14 cellular contexts compared by ENCODE assay signal in the genomic region with DNA sequence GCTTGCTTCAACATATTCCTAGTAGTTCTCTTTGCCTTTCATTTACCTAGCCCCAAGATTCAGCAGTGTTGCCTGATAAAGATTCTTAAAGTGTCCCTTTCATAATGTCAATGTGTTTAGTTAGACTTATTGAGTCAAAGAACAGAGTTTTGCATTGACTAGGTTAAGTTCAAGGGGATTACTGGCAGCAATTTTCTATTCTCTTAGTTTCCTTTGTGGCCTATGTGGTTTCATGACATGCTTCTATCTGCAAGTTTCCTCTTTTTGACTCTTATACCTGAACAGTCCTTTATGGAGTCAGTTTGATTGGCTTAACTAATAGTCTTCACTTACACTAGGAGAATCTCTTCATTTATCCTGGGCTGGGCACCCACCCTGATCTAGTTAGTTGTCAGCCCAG.
A peak's percentile ranks its signal among the peaks of the same experiment; 100 is the strongest.
DNase-seq lines count a peak whose midpoint lies in the region; ATAC-seq and TF ChIP-seq lines count a peak whose summit lies in the region.
"Had no signal": no experiment of that assay in that cellular context is flagged by ENCODE, and none has a peak within 500 bp of the region (broad histone marks: within the 10 kb centered on the region; RNA-seq: fewer than 3 reads in every experiment).

No MANE protein-coding gene starts in this region.

- DNase-seq in occipital lobe (lab: John Stamatoyannopoulos, UW), result no peak
- no peak for DNase-seq in GM19238 (ENCODE audit: insufficient read length, low spot score)
- DNase-seq in activated T-helper 2 cell treated with anti-CD3 and anti-CD28 coated beads, Interferon-gamma antibody, Interleukin-2, Interleukin-4, amounts not matched to agents 10 μg/mL and 5 μg/mL and 100 μg/mL, durations not matched to agents 14 hours and 24 hours and 36 hours (ENCODE audit: low spot score), result no peak
- no peak for DNase-seq in omental fat pad (ENCODE audit: low spot score)
- DNase-seq: amniotic stem cell, heart left ventricle, NCI-H1105 treated with DMSO at 0.1 percent for 48 hours, NCI-H82, T-helper 17 cell, upper lobe of right lung had no signal

- H3K27me3 Mint-ChIP-seq in activated T-helper 2 cell treated with anti-CD3 and anti-CD28 coated beads, Interferon-gamma antibody, Interleukin-2, Interleukin-4, amounts not matched to agents 10 μg/mL and 5 μg/mL and 100 μg/mL, durations not matched to agents 14 hours and 24 hours and 36 hours (ENCODE audit: low read depth), result no peaks in the 10 kb centered on the region
- H3K27me3 Mint-ChIP-seq: T-helper 17 cell had no signal

- no peaks in the 10 kb centered on the region for H3K9me3 Mint-ChIP-seq in activated T-helper 2 cell treated with anti-CD3 and anti-CD28 coated beads, Interferon-gamma antibody, Interleukin-2, Interleukin-4, amounts not matched to agents 10 μg/mL and 5 μg/mL and 100 μg/mL, durations not matched to agents 14 hours and 24 hours and 36 hours

- H3K27ac Mint-ChIP-seq in activated T-helper 2 cell treated with anti-CD3 and anti-CD28 coated beads, Interferon-gamma antibody, Interleukin-2, Interleukin-4, amounts not matched to agents 10 μg/mL and 5 μg/mL and 100 μg/mL, durations not matched to agents 14 hours and 24 hours and 36 hours, result no peak overlapping the region
- H3K27ac Mint-ChIP-seq: T-helper 17 cell had no signal

- H3K4me1 Mint-ChIP-seq in activated T-helper 2 cell treated with anti-CD3 and anti-CD28 coated beads, Interferon-gamma antibody, Interleukin-2, Interleukin-4, amounts not matched to agents 10 μg/mL and 5 μg/mL and 100 μg/mL, durations not matched to agents 14 hours and 24 hours and 36 hours (ENCODE audit: low read depth), result peaks cover 5% of the 10 kb centered on the region
- H3K4me1 Mint-ChIP-seq: T-helper 17 cell had no signal

- ATAC-seq in GM18498 (IDR thresholded peaks at IDR 0.05; ENCODE audit: unreplicated experiment), result peak; percentile 93
- peak; percentile 81 for ATAC-seq in GM19438 (IDR thresholded peaks at IDR 0.05; ENCODE audit: low read depth, unreplicated experiment)
- ATAC-seq in HG02840 (IDR thresholded peaks at IDR 0.05; ENCODE audit: low FRiP score, unreplicated experiment), result peak; percentile 77
- peak; percentile 94 for ATAC-seq in HG03469 (IDR thresholded peaks at IDR 0.05; ENCODE audit: unreplicated experiment)
- no peak for ATAC-seq in omental fat pad (ENCODE audit: low FRiP score)
- ATAC-seq: heart left ventricle, T-helper 17 cell, upper lobe of right lung had no signal

- no peaks in the 10 kb centered on the region for H3K36me3 Mint-ChIP-seq in activated T-helper 2 cell treated with anti-CD3 and anti-CD28 coated beads, Interferon-gamma antibody, Interleukin-2, Interleukin-4, amounts not matched to agents 10 μg/mL and 5 μg/mL and 100 μg/mL, durations not matched to agents 14 hours and 24 hours and 36 hours (ENCODE audit: low read depth)

- no peak overlapping the region for H3K4me3 Mint-ChIP-seq in activated T-helper 2 cell treated with anti-CD3 and anti-CD28 coated beads, Interferon-gamma antibody, Interleukin-2, Interleukin-4, amounts not matched to agents 10 μg/mL and 5 μg/mL and 100 μg/mL, durations not matched to agents 14 hours and 24 hours and 36 hours (ENCODE audit: low read depth)
- H3K4me3 Mint-ChIP-seq: T-helper 17 cell had no signal

- intact Hi-C loops in activated T-helper 2 cell treated with anti-CD3 and anti-CD28 coated beads, Interferon-gamma antibody, Interleukin-2, Interleukin-4, amounts not matched to agents 10 μg/mL and 5 μg/mL and 100 μg/mL, durations not matched to agents 14 hours and 24 hours and 36 hours (cut with micrococcal nuclease), result no loop called here

- no peak for TF ChIP-seq CTCF in omental fat pad (IDR thresholded peaks at IDR 0.05)
